Comparison of ENCODE assay signal across 23 cellular contexts in genomic region chr1:69691179-69691578, GRCh38.
"Had no signal": no experiment of that assay in that cellular context is flagged by ENCODE, and none has a peak within 500 bp of the region (broad histone marks: within the 10 kb centered on the region; RNA-seq: fewer than 3 reads in every experiment).

No MANE protein-coding gene starts in this region.

- ATAC-seq: effector memory CD8-positive, alpha-beta T cell; esophagus mucosa; foreskin keratinocyte; gastrocnemius medialis; gastroesophageal sphincter; heart left ventricle; heart right ventricle had no signal

- H3K9me3 ChIP-seq: colonic mucosa, esophagus squamous epithelium, gastrocnemius medialis had no signal

- DNase-seq: colonic mucosa; cortex of kidney; dermis blood vessel endothelial cell; effector CD4-positive, alpha-beta T cell; effector CD8-positive, alpha-beta T cell; effector memory CD4-positive, alpha-beta T cell; effector memory CD8-positive, alpha-beta T cell; endodermal cell; erythroblast; esophagus squamous epithelium; foreskin fibroblast; foreskin keratinocyte; foreskin melanocyte; gastrocnemius medialis; glutamatergic neuron; head of caudate nucleus; heart left ventricle; heart right ventricle had no signal

- H3K4me3 ChIP-seq: colonic mucosa, coronary artery, esophagus muscularis mucosa, esophagus squamous epithelium, gastrocnemius medialis, gastroesophageal sphincter, heart left ventricle, heart right ventricle had no signal

- H3K27ac ChIP-seq: colonic mucosa, coronary artery, epithelial cell of prostate, esophagus muscularis mucosa, esophagus squamous epithelium, foreskin keratinocyte, gastrocnemius medialis, gastroesophageal sphincter, heart left ventricle, heart right ventricle had no signal

- H3K4me1 ChIP-seq: colonic mucosa, esophagus muscularis mucosa, esophagus squamous epithelium, gastrocnemius medialis, gastroesophageal sphincter, heart left ventricle, heart right ventricle had no signal

- H3K36me3 ChIP-seq: colonic mucosa, esophagus muscularis mucosa, esophagus squamous epithelium, gastrocnemius medialis, gastroesophageal sphincter, heart left ventricle, heart right ventricle had no signal

- H3K27me3 ChIP-seq: colonic mucosa, esophagus muscularis mucosa, esophagus squamous epithelium, foreskin keratinocyte, gastrocnemius medialis, gastroesophageal sphincter, heart left ventricle, heart right ventricle had no signal
